ENCODE assay signal across 22 cellular contexts in the genomic region with DNA sequence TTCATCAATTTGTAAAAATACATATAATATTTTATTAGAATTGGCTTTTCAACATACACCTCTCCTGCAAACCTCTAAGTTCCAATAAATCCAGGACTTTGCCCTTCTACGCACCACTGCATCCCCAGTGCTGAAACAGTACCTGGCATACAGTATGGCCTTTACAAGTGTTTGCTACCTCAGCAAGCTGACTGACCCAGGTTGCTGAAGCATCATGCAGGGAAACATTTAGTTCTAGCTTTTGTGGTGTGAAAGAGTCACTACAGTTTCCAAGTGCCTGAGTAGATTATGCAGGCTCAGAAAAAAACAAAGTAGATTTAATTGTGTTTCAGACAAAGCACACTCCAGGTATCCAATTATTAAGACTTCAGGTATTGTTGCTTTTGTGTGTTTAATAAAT.
"Had no signal": no experiment of that assay in that cellular context is flagged by ENCODE, and none has a peak within 500 bp of the region (broad histone marks: within the 10 kb centered on the region; RNA-seq: fewer than 3 reads in every experiment).

No MANE protein-coding gene starts in this region.

- H3K9me3 Mint-ChIP-seq: activated CD4-positive, alpha-beta T cell treated with anti-CD3 and anti-CD28 coated beads, Interleukin-2, amount 10 ng/mL, durations not matched to agents 24 days and 14 days had no signal

- H3K27ac ChIP-seq: foreskin keratinocyte, left lung, testis, uterus had no signal

- H3K9me3 ChIP-seq: left lung, testis, uterus had no signal

- H3K27ac Mint-ChIP-seq: activated CD4-positive, alpha-beta memory T cell treated with anti-CD3 and anti-CD28 coated beads, Interleukin-2, amount 10 ng/mL, durations not matched to agents 7 days and 5 days; activated CD4-positive, alpha-beta T cell treated with anti-CD3 and anti-CD28 coated beads, Interleukin-2, amount 10 ng/mL, durations not matched to agents 24 days and 14 days; activated naive CD4-positive, alpha-beta T cell treated with anti-CD3 and anti-CD28 coated beads, Interleukin-2, amount 50 U/mL, for 72 hours; brain; naive thymus-derived CD4-positive, alpha-beta T cell; progenitor cell of endocrine pancreas; stimulated activated naive B cell treated with anti-CD40 and anti-IgM and Interleukin-4, amounts not matched to agents 10 μg/mL and 1 μg/mL and 100 μg/mL, for 72 hours had no signal

- H3K27me3 Mint-ChIP-seq: activated CD4-positive, alpha-beta memory T cell treated with anti-CD3 and anti-CD28 coated beads, Interleukin-2, amount 10 ng/mL, durations not matched to agents 7 days and 5 days; activated CD4-positive, alpha-beta T cell treated with anti-CD3 and anti-CD28 coated beads, Interleukin-2, amount 10 ng/mL, durations not matched to agents 24 days and 14 days; brain; naive thymus-derived CD4-positive, alpha-beta T cell; progenitor cell of endocrine pancreas; stimulated activated naive B cell treated with anti-CD40 and anti-IgM and Interleukin-4, amounts not matched to agents 10 μg/mL and 1 μg/mL and 100 μg/mL, for 72 hours had no signal

- DNase-seq: activated CD4-positive, alpha-beta memory T cell treated with anti-CD3 and anti-CD28 coated beads, Interleukin-2, amount 10 ng/mL, durations not matched to agents 7 days and 5 days; activated CD4-positive, alpha-beta T cell treated with anti-CD3 and anti-CD28 coated beads, Interleukin-2, amount 10 ng/mL, durations not matched to agents 24 days and 14 days; activated gamma-delta T cell treated with Interleukin-2 at 50 U/mL for 16 hours; activated T-cell treated with anti-CD3 and anti-CD28 coated beads for 4 hours; aorta; caudate nucleus; dermis blood vessel endothelial cell; effector CD8-positive, alpha-beta T cell; foreskin keratinocyte; left lung; naive thymus-derived CD4-positive, alpha-beta T cell; retina; stimulated activated CD4-positive, alpha-beta T cell treated with anti-CD3 and anti-CD28 coated beads, Interleukin-2, amount 100 ng/mL, for 48 hours; stimulated activated CD8-positive, alpha-beta memory T cell treated with anti-CD3 and anti-CD28 coated beads, Interleukin-4, amount 100 ng/mL, for 48 hours; stimulated activated naive B cell treated with anti-CD40 and anti-IgM and Interleukin-4, amounts not matched to agents 10 μg/mL and 1 μg/mL and 100 μg/mL, for 72 hours; testis; uterus had no signal

- H3K36me3 ChIP-seq: left lung, uterus had no signal

- H3K36me3 Mint-ChIP-seq: activated naive CD4-positive, alpha-beta T cell treated with anti-CD3 and anti-CD28 coated beads, Interleukin-2, amount 50 U/mL, for 72 hours; brain; naive thymus-derived CD4-positive, alpha-beta T cell; stimulated activated naive B cell treated with anti-CD40 and anti-IgM and Interleukin-4, amounts not matched to agents 10 μg/mL and 1 μg/mL and 100 μg/mL, for 72 hours had no signal

- H3K4me1 Mint-ChIP-seq: activated CD4-positive, alpha-beta memory T cell treated with anti-CD3 and anti-CD28 coated beads, Interleukin-2, amount 10 ng/mL, durations not matched to agents 7 days and 5 days; activated CD4-positive, alpha-beta T cell treated with anti-CD3 and anti-CD28 coated beads, Interleukin-2, amount 10 ng/mL, durations not matched to agents 24 days and 14 days; brain; naive thymus-derived CD4-positive, alpha-beta T cell; stimulated activated naive B cell treated with anti-CD40 and anti-IgM and Interleukin-4, amounts not matched to agents 10 μg/mL and 1 μg/mL and 100 μg/mL, for 72 hours had no signal

- H3K27me3 ChIP-seq: foreskin keratinocyte, left lung, testis, uterus had no signal

- H3K4me3 Mint-ChIP-seq: activated CD4-positive, alpha-beta memory T cell treated with anti-CD3 and anti-CD28 coated beads, Interleukin-2, amount 10 ng/mL, durations not matched to agents 7 days and 5 days; activated CD4-positive, alpha-beta T cell treated with anti-CD3 and anti-CD28 coated beads, Interleukin-2, amount 10 ng/mL, durations not matched to agents 24 days and 14 days; brain; naive thymus-derived CD4-positive, alpha-beta T cell; stimulated activated naive B cell treated with anti-CD40 and anti-IgM and Interleukin-4, amounts not matched to agents 10 μg/mL and 1 μg/mL and 100 μg/mL, for 72 hours had no signal

- ATAC-seq: activated CD4-positive, CD25-positive, alpha-beta regulatory T cell treated with anti-CD3 and anti-CD28 coated beads, Interleukin-2, amount 50 U/mL, for 24 hours; activated naive CD4-positive, alpha-beta T cell treated with anti-CD3 and anti-CD28 coated beads, Interleukin-2, amount 50 U/mL, for 72 hours; foreskin keratinocyte; left lung; naive thymus-derived CD4-positive, alpha-beta T cell; stimulated activated naive B cell treated with anti-CD40 and anti-IgM and Interleukin-4, amounts not matched to agents 10 μg/mL and 1 μg/mL and 100 μg/mL, for 72 hours had no signal

- H3K4me3 ChIP-seq: left lung, lung, testis, uterus had no signal

- H3K4me1 ChIP-seq: foreskin keratinocyte, left lung, testis, uterus had no signal
